ENCODE assay signal across 16 cellular contexts in genomic region chr22:37340331-37341262, GRCh38.
DNase-seq lines count a peak whose midpoint lies in the region; ATAC-seq lines count a peak whose summit lies in the region.
"Had no signal": no experiment of that assay in that cellular context is flagged by ENCODE, and none has a peak within 500 bp of the region (broad histone marks: within the 10 kb centered on the region; RNA-seq: fewer than 3 reads in every experiment).

No MANE protein-coding gene starts in this region.

- ATAC-seq in HG02938 (IDR thresholded peaks at IDR 0.05; ENCODE audit: unreplicated experiment): no peak
- ATAC-seq: activated T-helper 17 cell treated with anti-CD3 and anti-CD28 coated beads, Interleukin-2, amount 50 U/mL, for 72 hours; K562; mucosa of descending colon; stimulated activated naive CD8-positive, alpha-beta T cell treated with anti-CD3 and anti-CD28 coated beads, Interleukin-15, Interleukin-2, amounts not matched to agents 100 U/mL and 50 U/mL, for 24 hours had no signal

- DNase-seq in DMS153 treated with DMSO at 0.1 percent for 48 hours (lab: John Stamatoyannopoulos, UW; ENCODE audit: unreplicated experiment) (peak; percentile 10), NCI-H1417 (lab: John Stamatoyannopoulos, UW) (peak; percentile 73 to 90 (median 75)), NCI-H524 (lab: John Stamatoyannopoulos, UW) (peak; percentile 61 to 84), iPS-NIHi11 (ENCODE audit: low spot score) (peak; percentile 79), HPDE6-E6E7 (ENCODE audit: extremely low spot score) (no peak)
- no peak for DNase-seq in activated CD4-positive, CD25-positive, alpha-beta regulatory T cell treated with anti-CD3 and anti-CD28 coated beads, Interleukin-2, amount 50 U/mL, for 72 hours
- no peak for DNase-seq in stimulated activated CD4-positive, alpha-beta T cell treated with anti-CD3 and anti-CD28 coated beads, Interleukin-1b, Interleukin-23, amount 100 ng/mL, for 48 hours
- DNase-seq: aorta; head of caudate nucleus; kidney glomerular epithelial cell; mucosa of descending colon; stimulated activated naive CD8-positive, alpha-beta T cell treated with anti-CD3 and anti-CD28 coated beads, Interleukin-15, Interleukin-2, amounts not matched to agents 100 U/mL and 50 U/mL, for 24 hours; SW 1271 had no signal

Comparison
In these comparisons a context has a peak if more than half of its experiments do, and no peak if none do; other contexts are left out.
1. DNase-seq: peak in DMS153 treated with DMSO at 0.1 percent for 48 hours (single experiment), NCI-H1417 (3 of 3), NCI-H524 (2 of 2) and iPS-NIHi11 (single experiment); none in activated CD4-positive, CD25-positive, alpha-beta regulatory T cell treated with anti-CD3 and anti-CD28 coated beads, Interleukin-2, amount 50 U/mL, for 72 hours (single experiment), HPDE6-E6E7 (single experiment) and stimulated activated CD4-positive, alpha-beta T cell treated with anti-CD3 and anti-CD28 coated beads, Interleukin-1b, Interleukin-23, amount 100 ng/mL, for 48 hours (single experiment).